26 cellular contexts compared by ENCODE assay signal in genomic region chr1:183903101-183903500, GRCh38.
"Had no signal": no experiment of that assay in that cellular context is flagged by ENCODE, and none has a peak within 500 bp of the region (broad histone marks: within the 10 kb centered on the region; RNA-seq: fewer than 3 reads in every experiment).

No MANE protein-coding gene starts in this region.

- DNase-seq: activated CD4-positive, alpha-beta memory T cell treated with anti-CD3 and anti-CD28 coated beads, Interleukin-2, amount 10 ng/mL, durations not matched to agents 7 days and 5 days; activated CD4-positive, alpha-beta T cell treated with anti-CD3 and anti-CD28 coated beads for 1 hour; activated CD4-positive, alpha-beta T cell treated with anti-CD3 and anti-CD28 coated beads, Interleukin-2, amount 10 ng/mL, durations not matched to agents 7 days and 5 days; activated CD8-positive, alpha-beta memory T cell treated with anti-CD3 and anti-CD28 coated beads, Interleukin-2, amount 50 U/mL, for 48 hours; activated gamma-delta T cell; activated naive CD4-positive, alpha-beta T cell treated with anti-CD3 and anti-CD28 coated beads, Interleukin-2, amount 10 ng/mL, durations not matched to agents 7 days and 5 days; activated naive CD8-positive, alpha-beta T cell treated with anti-CD3 and anti-CD28 coated beads, Interleukin-2, amount 10 ng/mL, durations not matched to agents 7 days and 5 days; activated T-cell treated with anti-CD3 and anti-CD28 coated beads, Interleukin-2, amount 50 U/mL, for 24 hours; brain microvascular endothelial cell; cortex of kidney; foreskin fibroblast; head of caudate nucleus; naive B cell; nephron progenitor cell; retina; stimulated activated CD4-positive, alpha-beta T cell treated with anti-CD3 and anti-CD28 coated beads, Interleukin-12 subunit alpha, Interleukin-12 subunit beta, amount 100 ng/mL, for 4 hours; stimulated activated CD4-positive, alpha-beta T cell treated with anti-CD3 and anti-CD28 coated beads, Interleukin-4, amount 100 ng/mL, for 24 hours; stimulated activated naive CD8-positive, alpha-beta T cell treated with anti-CD3 and anti-CD28 coated beads, Interleukin-15, amount 100 ng/mL, for 72 hours; thyroid gland; upper lobe of left lung had no signal

- H3K27ac Mint-ChIP-seq: activated CD4-positive, alpha-beta memory T cell treated with anti-CD3 and anti-CD28 coated beads, Interleukin-2, amount 10 ng/mL, durations not matched to agents 7 days and 5 days; activated CD4-positive, alpha-beta T cell treated with anti-CD3 and anti-CD28 coated beads, Interleukin-2, amount 10 ng/mL, durations not matched to agents 7 days and 5 days; activated naive CD4-positive, alpha-beta T cell treated with anti-CD3 and anti-CD28 coated beads, Interleukin-2, amount 10 ng/mL, durations not matched to agents 7 days and 5 days; activated naive CD8-positive, alpha-beta T cell treated with anti-CD3 and anti-CD28 coated beads, Interleukin-2, amount 10 ng/mL, durations not matched to agents 7 days and 5 days; activated T-cell treated with anti-CD3 and anti-CD28 coated beads, Interleukin-2, amount 50 U/mL, for 24 hours; nephron progenitor cell; progenitor cell of endocrine pancreas; stimulated activated effector memory CD8-positive, alpha-beta T cell treated with anti-CD3 and anti-CD28 coated beads, Interleukin-12 subunit alpha, Interleukin-12 subunit beta, amount 100 ng/mL, for 72 hours had no signal

- H3K36me3 Mint-ChIP-seq: naive B cell; stimulated activated effector memory CD8-positive, alpha-beta T cell treated with anti-CD3 and anti-CD28 coated beads, Interleukin-12 subunit alpha, Interleukin-12 subunit beta, amount 100 ng/mL, for 72 hours had no signal

- H3K9me3 Mint-ChIP-seq: activated CD4-positive, alpha-beta memory T cell treated with anti-CD3 and anti-CD28 coated beads, Interleukin-2, amount 10 ng/mL, durations not matched to agents 7 days and 5 days; activated CD4-positive, alpha-beta T cell treated with anti-CD3 and anti-CD28 coated beads, Interleukin-2, amount 10 ng/mL, durations not matched to agents 7 days and 5 days; activated naive CD4-positive, alpha-beta T cell treated with anti-CD3 and anti-CD28 coated beads, Interleukin-2, amount 10 ng/mL, durations not matched to agents 7 days and 5 days; activated T-cell treated with anti-CD3 and anti-CD28 coated beads, Interleukin-2, amount 50 U/mL, for 24 hours; naive B cell; nephron progenitor cell; stimulated activated effector memory CD8-positive, alpha-beta T cell treated with anti-CD3 and anti-CD28 coated beads, Interleukin-12 subunit alpha, Interleukin-12 subunit beta, amount 100 ng/mL, for 72 hours; stimulated activated naive CD8-positive, alpha-beta T cell treated with anti-CD3 and anti-CD28 coated beads, Interleukin-15, amount 100 ng/mL, for 72 hours had no signal

- H3K4me3 Mint-ChIP-seq: activated CD4-positive, alpha-beta memory T cell treated with anti-CD3 and anti-CD28 coated beads, Interleukin-2, amount 10 ng/mL, durations not matched to agents 7 days and 5 days; activated CD4-positive, alpha-beta T cell treated with anti-CD3 and anti-CD28 coated beads, Interleukin-2, amount 10 ng/mL, durations not matched to agents 7 days and 5 days; activated naive CD4-positive, alpha-beta T cell treated with anti-CD3 and anti-CD28 coated beads, Interleukin-2, amount 10 ng/mL, durations not matched to agents 7 days and 5 days; activated naive CD8-positive, alpha-beta T cell treated with anti-CD3 and anti-CD28 coated beads, Interleukin-2, amount 10 ng/mL, durations not matched to agents 7 days and 5 days; activated T-cell treated with anti-CD3 and anti-CD28 coated beads, Interleukin-2, amount 50 U/mL, for 24 hours; mesothelial cell of epicardium; naive B cell; nephron progenitor cell; stimulated activated effector memory CD8-positive, alpha-beta T cell treated with anti-CD3 and anti-CD28 coated beads, Interleukin-12 subunit alpha, Interleukin-12 subunit beta, amount 100 ng/mL, for 72 hours; stimulated activated naive CD8-positive, alpha-beta T cell treated with anti-CD3 and anti-CD28 coated beads, Interleukin-15, amount 100 ng/mL, for 72 hours had no signal

- ATAC-seq: esophagus mucosa; sciatic nerve; stimulated activated effector memory CD8-positive, alpha-beta T cell treated with anti-CD3 and anti-CD28 coated beads, Interleukin-12 subunit alpha, Interleukin-12 subunit beta, amount 100 ng/mL, for 72 hours; stimulated activated naive CD8-positive, alpha-beta T cell treated with anti-CD3 and anti-CD28 coated beads, Interleukin-15, amount 100 ng/mL, for 72 hours had no signal

- FAIRE-seq: astrocyte had no signal

- H3K4me1 Mint-ChIP-seq: activated naive CD4-positive, alpha-beta T cell treated with anti-CD3 and anti-CD28 coated beads, Interleukin-2, amount 10 ng/mL, durations not matched to agents 7 days and 5 days had no signal

- H3K27me3 Mint-ChIP-seq: activated CD4-positive, alpha-beta memory T cell treated with anti-CD3 and anti-CD28 coated beads, Interleukin-2, amount 10 ng/mL, durations not matched to agents 7 days and 5 days; activated CD4-positive, alpha-beta T cell treated with anti-CD3 and anti-CD28 coated beads, Interleukin-2, amount 10 ng/mL, durations not matched to agents 7 days and 5 days; activated naive CD4-positive, alpha-beta T cell treated with anti-CD3 and anti-CD28 coated beads, Interleukin-2, amount 10 ng/mL, durations not matched to agents 7 days and 5 days; activated T-cell treated with anti-CD3 and anti-CD28 coated beads, Interleukin-2, amount 50 U/mL, for 24 hours; naive B cell; progenitor cell of endocrine pancreas; stimulated activated naive CD8-positive, alpha-beta T cell treated with anti-CD3 and anti-CD28 coated beads, Interleukin-15, amount 100 ng/mL, for 72 hours had no signal
